1 cellular context compared by ENCODE assay signal in the genomic region with DNA sequence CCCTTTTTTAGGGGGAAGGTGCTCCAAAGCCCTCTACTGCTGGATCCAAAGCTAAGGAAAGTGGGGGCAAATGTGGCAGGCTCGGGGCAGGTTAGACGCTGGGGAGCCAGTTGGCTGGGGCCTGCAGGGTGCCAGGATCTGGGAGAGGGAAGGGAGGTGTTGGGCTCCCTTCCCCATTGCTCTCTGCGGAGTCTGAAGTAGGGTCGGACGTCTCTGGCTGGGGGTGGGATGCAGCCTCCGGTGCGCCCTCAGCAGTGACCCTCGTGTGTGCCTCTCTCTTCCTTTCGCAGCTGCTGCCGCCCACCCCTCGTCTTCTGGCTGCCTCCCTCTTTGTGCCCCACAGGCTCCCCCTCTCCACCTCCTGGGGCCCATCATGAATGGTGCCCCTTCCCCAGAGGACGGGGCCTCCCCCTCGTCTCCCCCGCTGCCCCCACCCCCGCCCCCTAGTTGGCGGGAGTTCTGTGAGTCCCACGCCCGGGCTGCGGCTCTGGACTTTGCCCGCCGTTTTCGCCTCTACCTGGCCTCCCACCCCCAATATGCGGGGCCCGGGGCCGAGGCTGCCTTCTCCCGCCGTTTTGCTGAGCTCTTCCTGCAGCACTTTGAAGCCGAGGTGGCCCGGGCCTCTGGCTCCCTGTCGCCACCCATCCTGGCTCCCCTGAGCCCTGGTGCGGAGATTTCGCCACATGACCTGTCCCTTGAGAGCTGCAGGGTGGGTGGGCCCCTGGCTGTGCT.
TF ChIP-seq lines count a peak whose summit lies in the region.

No MANE protein-coding gene starts in this region.

TF ChIP-seq in H1, 55 proteins besides CTCF, POLR2A, EP300 and RAD21:
- TF ChIP-seq, protein P1, sequence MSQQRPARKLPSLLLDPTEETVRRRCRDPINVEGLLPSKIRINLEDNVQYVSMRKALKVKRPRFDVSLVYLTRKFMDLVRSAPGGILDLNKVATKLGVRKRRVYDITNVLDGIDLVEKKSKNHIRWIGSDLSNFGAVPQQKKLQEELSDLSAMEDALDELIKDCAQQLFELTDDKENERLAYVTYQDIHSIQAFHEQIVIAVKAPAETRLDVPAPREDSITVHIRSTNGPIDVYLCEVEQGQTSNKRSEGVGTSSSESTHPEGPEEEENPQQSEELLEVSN (IDR thresholded peaks at IDR 0.05) = peak; percentile 27; the same call in 1 of the 2 replicates
- TF ChIP-seq GTF2F1 (IDR thresholded peaks at IDR 0.05; ENCODE audit: borderline replicate concordance, low read depth, low read length) = no peak
